12 cellular contexts compared by ENCODE assay signal in the genomic region with DNA sequence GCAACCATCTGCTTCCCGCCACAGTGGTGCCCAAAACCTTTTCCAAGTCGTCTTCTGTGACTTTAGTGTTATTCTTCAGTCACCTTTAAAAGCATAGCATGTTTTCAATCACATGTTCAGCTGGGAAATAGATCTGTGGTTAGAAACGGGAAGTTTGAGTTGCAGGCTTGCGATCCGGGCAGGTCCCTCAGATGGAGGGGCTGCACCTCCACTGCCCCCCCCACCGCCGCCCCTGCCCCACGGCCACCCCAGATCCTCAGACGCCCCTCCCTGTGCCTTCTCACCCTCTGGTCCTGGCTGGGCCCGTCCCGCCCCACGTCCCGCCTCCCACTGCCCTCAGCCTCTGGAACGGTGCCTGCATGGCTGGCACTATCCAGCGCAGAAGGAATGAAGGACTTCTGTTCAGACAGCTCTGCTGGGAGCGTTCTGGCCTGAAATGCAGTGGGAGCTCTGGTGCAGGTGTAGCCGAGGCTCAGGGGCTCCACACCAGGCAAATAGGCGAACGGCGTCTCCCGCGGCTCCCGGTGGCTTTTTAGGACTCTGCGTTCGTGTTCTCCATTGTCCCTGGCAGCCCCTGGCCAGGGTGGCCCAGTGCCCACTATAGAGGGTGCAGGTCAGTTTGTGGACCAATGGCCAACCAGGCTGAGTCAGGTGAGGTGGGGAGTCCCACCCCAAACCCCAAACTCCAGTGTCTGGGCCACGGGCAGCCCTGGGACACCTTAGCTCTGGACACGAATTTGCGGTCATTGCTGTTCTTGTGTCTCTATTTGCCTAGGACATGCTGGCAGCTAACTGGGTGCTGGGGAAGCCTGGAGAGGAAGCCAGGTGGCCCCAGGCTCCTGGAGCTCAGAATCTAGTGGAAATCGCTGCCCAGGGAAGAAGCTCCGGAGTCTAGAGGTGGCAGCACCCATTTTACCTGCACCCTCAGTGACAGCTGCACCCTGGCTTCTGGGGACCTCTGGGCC.
DNase-seq lines count a peak whose midpoint lies in the region; ATAC-seq and TF ChIP-seq lines count a peak whose summit lies in the region.
"Had no signal": no experiment of that assay in that cellular context is flagged by ENCODE, and none has a peak within 500 bp of the region (broad histone marks: within the 10 kb centered on the region; RNA-seq: fewer than 3 reads in every experiment).

No MANE protein-coding gene starts in this region.

- H3K36me3 ChIP-seq in right atrium auricular region (no peaks in the 10 kb centered on the region), mucosa of descending colon (ENCODE audit: low read depth) (no peaks in the 10 kb centered on the region), MG63 (no peaks in the 10 kb centered on the region)
- H3K36me3 ChIP-seq: HAP-1 had no signal

- H3K27me3 ChIP-seq in right atrium auricular region (no peaks in the 10 kb centered on the region), MG63 (no peaks in the 10 kb centered on the region)

- peak overlapping the region in 1 of 2 donors; percentile 6 for H3K4me3 ChIP-seq in right atrium auricular region
- H3K4me3 ChIP-seq in mucosa of descending colon, result no peak overlapping the region
- H3K4me3 ChIP-seq in MG63, result no peak overlapping the region
- H3K4me3 ChIP-seq: HAP-1 had no signal

- H3K4me1 ChIP-seq in right atrium auricular region (peaks cover 0 to 25% of the 10 kb centered on the region in 2 donors), mucosa of descending colon (ENCODE audit: low read depth) (peaks cover 6% of the 10 kb centered on the region)
- H3K4me1 ChIP-seq: HAP-1 had no signal

- H3K27ac ChIP-seq in right atrium auricular region, result no peak overlapping the region
- H3K27ac ChIP-seq: C4-2B had no signal

- no peaks in the 10 kb centered on the region for H3K9me3 ChIP-seq in right atrium auricular region
- H3K9me3 ChIP-seq in mucosa of descending colon, result no peaks in the 10 kb centered on the region
- H3K9me3 ChIP-seq in MG63, result no peaks in the 10 kb centered on the region
- H3K9me3 ChIP-seq: HAP-1 had no signal

- ATAC-seq in Right ventricle myocardium inferior (peak; percentile 55), mucosa of descending colon (peak; percentile 38), GM18858 (IDR thresholded peaks at IDR 0.05; ENCODE audit: unreplicated experiment) (no peak)

- TF ChIP-seq CTCF in right atrium auricular region (IDR thresholded peaks at IDR 0.05), result no peak
- TF ChIP-seq CTCF in mucosa of descending colon (IDR thresholded peaks at IDR 0.05), result no peak

- DNase-seq in Right ventricle myocardium inferior (ENCODE audit: missing footprints) (peak; percentile 68), right atrium auricular region (ENCODE audit: low spot score) (no peak), astrocyte of the hippocampus (ENCODE audit: low read depth, low spot score) (peak; percentile 64), mucosa of descending colon (peak in 2 of 3 donors; percentile 28 to 50), MG63 (no peak), DMS79 (lab: John Stamatoyannopoulos, UW) (no peak), COLO668 (lab: John Stamatoyannopoulos, UW; ENCODE audit: unreplicated experiment) (no peak)
- DNase-seq: NCI-H345, T-helper 9 cell had no signal

- intact Hi-C loops in Right ventricle myocardium inferior (cut with DNase I), result no loop called here
- intact Hi-C loops in mucosa of descending colon (cut with DNase I, micrococcal nuclease), result no loop called here

Comparison
In these comparisons a context has a peak if more than half of its experiments do, and no peak if none do; other contexts are left out.
1. DNase-seq: peak in Right ventricle myocardium inferior (single experiment), astrocyte of the hippocampus (single experiment) and mucosa of descending colon (2 of 3); none in right atrium auricular region (single experiment), MG63 (single experiment), DMS79 (single experiment) and COLO668 (single experiment).